ENCODE assay signal across 24 cellular contexts in genomic region chr10:114718386-114718785, GRCh38.
"Had no signal": no experiment of that assay in that cellular context is flagged by ENCODE, and none has a peak within 500 bp of the region (broad histone marks: within the 10 kb centered on the region; RNA-seq: fewer than 3 reads in every experiment).

No MANE protein-coding gene starts in this region.

- H3K9me3 ChIP-seq: breast epithelium, esophagus squamous epithelium, gastroesophageal sphincter, sigmoid colon, testis, vagina had no signal

- H3K36me3 ChIP-seq: breast epithelium, esophagus squamous epithelium, gastroesophageal sphincter, sigmoid colon, vagina had no signal

- H3K4me3 ChIP-seq: breast epithelium, coronary artery, esophagus squamous epithelium, gastroesophageal sphincter, lung, sigmoid colon, testis, vagina had no signal

- H3K27ac ChIP-seq: coronary artery, esophagus squamous epithelium, gastroesophageal sphincter, sigmoid colon, testis, vagina had no signal

- H3K27me3 ChIP-seq: breast epithelium, esophagus squamous epithelium, gastroesophageal sphincter, sigmoid colon, testis, vagina had no signal

- ATAC-seq: activated CD4-positive, alpha-beta T cell treated with anti-CD3 and anti-CD28 coated beads for 36 hours; activated T-cell treated with anti-CD3 and anti-CD28 coated beads, Interleukin-2, amount 50 U/mL, for 4 hours; gastroesophageal sphincter; naive thymus-derived CD4-positive, alpha-beta T cell; stimulated activated naive B cell treated with anti-CD40 and anti-IgM and Interleukin-4, amounts not matched to agents 10 μg/mL and 1 μg/mL and 100 μg/mL, for 72 hours had no signal

- DNase-seq: activated B cell treated with CpG ODN at 0.5 μM for 24 hours; activated CD4-positive, alpha-beta T cell treated with anti-CD3 and anti-CD28 coated beads for 36 hours; activated CD4-positive, alpha-beta T cell treated with anti-CD3 and anti-CD28 coated beads, Interleukin-2, amount 50 U/mL, for 48 hours; activated CD8-positive, alpha-beta memory T cell treated with anti-CD3 and anti-CD28 coated beads, Interleukin-2, amount 50 U/mL, for 48 hours; activated naive CD4-positive, alpha-beta T cell; activated naive CD8-positive, alpha-beta T cell treated with anti-CD3 and anti-CD28 coated beads for 36 hours; activated T-cell treated with anti-CD3 and anti-CD28 coated beads, Interleukin-2, amount 50 U/mL, for 4 hours; cerebellar nuclear complex; esophagus squamous epithelium; head of caudate nucleus; kidney; naive thymus-derived CD4-positive, alpha-beta T cell; occipital lobe; sigmoid colon; stimulated activated CD4-positive, alpha-beta T cell treated with anti-CD3 and anti-CD28 coated beads, Interleukin-2, amount 100 ng/mL, for 48 hours; stimulated activated CD8-positive, alpha-beta memory T cell treated with anti-CD3 and anti-CD28 coated beads, Interleukin-4, amount 100 ng/mL, for 48 hours; stimulated activated naive B cell treated with anti-CD40 and anti-IgM and Interleukin-4, amounts not matched to agents 10 μg/mL and 1 μg/mL and 100 μg/mL, for 72 hours; testis; trophoblast cell had no signal
